In the genomic region with DNA sequence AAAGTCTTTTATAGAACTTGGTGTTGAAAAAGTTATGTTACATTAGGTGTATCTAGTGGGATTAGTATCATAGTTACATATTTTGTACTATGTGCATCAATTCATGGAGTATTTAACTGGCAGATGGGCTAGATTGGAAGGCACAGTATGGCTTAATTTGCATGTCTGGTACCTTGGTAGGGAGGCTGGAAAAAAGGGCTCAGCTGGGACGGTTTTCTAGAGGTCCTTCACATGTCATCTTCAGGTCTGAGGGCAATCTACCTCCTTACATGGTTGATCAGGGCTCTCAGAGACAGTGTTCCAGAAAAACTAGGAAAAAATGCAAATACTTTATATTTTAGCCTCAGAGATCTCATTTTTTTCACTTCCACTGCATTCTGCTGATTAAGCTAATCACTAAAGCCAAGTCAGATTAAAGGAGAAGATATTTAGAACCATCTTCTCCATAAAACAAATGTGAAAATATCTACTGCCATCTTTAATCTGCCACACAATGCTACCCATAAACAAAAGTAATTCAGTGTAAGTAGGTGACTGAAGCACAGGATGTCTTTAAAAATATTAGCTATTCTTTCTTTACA, we compare ENCODE assay signal across 1 cellular context.
TF ChIP-seq lines count a peak whose summit lies in the region.

No MANE protein-coding gene starts in this region.

TF ChIP-seq in K562, 482 proteins besides CTCF, POLR2A, EP300 and RAD21:
- TF ChIP-seq, protein P1, sequence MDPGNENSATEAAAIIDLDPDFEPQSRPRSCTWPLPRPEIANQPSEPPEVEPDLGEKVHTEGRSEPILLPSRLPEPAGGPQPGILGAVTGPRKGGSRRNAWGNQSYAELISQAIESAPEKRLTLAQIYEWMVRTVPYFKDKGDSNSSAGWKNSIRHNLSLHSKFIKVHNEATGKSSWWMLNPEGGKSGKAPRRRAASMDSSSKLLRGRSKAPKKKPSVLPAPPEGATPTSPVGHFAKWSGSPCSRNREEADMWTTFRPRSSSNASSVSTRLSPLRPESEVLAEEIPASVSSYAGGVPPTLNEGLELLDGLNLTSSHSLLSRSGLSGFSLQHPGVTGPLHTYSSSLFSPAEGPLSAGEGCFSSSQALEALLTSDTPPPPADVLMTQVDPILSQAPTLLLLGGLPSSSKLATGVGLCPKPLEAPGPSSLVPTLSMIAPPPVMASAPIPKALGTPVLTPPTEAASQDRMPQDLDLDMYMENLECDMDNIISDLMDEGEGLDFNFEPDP (CRISPR knock-in tag; IDR thresholded peaks at IDR 0.05) = no peak
- TF ChIP-seq ZNF316 (IDR thresholded peaks at IDR 0.05) = peak; percentile 15; the same call in 1 of the 2 replicates
- 0 out of 2 replicates have a peak, but pooled peaks have one; percentile 15 for TF ChIP-seq MAFK (IDR thresholded peaks at IDR 0.05; ENCODE audit: low read length)
- no peak for TF ChIP-seq MCM7 (IDR thresholded peaks at IDR 0.05)
- TF ChIP-seq, protein P2, sequence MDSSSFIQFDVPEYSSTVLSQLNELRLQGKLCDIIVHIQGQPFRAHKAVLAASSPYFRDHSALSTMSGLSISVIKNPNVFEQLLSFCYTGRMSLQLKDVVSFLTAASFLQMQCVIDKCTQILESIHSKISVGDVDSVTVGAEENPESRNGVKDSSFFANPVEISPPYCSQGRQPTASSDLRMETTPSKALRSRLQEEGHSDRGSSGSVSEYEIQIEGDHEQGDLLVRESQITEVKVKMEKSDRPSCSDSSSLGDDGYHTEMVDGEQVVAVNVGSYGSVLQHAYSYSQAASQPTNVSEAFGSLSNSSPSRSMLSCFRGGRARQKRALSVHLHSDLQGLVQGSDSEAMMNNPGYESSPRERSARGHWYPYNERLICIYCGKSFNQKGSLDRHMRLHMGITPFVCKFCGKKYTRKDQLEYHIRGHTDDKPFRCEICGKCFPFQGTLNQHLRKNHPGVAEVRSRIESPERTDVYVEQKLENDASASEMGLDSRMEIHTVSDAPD (CRISPR knock-in tag; IDR thresholded peaks at IDR 0.05) = no peak
